In the genomic region with DNA sequence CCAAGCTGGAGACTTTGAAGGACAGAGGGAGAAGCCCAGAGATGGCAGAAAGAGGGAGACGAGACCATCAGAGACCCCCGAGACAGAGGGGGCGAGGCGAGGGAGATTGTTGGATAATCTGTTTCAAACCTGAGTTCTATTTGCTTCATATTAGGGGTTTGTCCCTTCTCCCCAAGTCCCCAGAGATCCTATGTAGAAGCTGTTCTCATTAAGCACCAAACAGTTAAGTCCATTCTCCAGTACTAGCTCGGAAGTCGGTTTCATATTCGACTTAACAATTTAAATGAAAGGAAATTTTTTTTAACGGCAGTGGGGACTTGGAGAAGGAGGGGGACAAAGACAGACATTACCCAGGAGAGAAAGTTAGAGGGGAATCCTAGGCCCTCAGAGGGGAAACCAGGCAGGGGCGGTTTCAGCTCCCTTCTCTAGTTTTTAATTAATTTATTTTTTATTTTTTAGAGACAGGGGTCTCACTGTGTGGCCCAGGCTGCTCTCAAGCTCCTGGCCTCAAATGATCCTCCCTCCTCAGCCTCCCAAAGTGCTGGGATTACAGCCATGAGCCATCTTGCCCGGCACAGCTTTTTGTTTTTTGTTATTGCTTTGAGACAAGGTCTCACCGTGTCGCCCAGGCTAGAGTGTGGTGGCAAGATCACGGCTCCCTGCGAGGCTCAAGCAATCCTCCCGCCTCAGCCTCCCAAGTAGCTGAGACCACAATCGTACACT, we compare ENCODE assay signal across 1 cellular context.
TF ChIP-seq lines count a peak whose summit lies in the region.

No MANE protein-coding gene starts in this region.

TF ChIP-seq in H1, 55 proteins besides CTCF, POLR2A, EP300 and RAD21:
- TF ChIP-seq CTBP2 (IDR thresholded peaks at IDR 0.05; ENCODE audit: borderline replicate concordance, insufficient read depth, insufficient read length, low read length) (no peak), KDM4A (IDR thresholded peaks at IDR 0.05; ENCODE audit: low read depth, low read length, severe bottlenecking) (peak; percentile 7), JUND (IDR thresholded peaks at IDR 0.05; ENCODE audit: low read length) (no peak), EGR1 (IDR thresholded peaks at IDR 0.05; ENCODE audit: borderline replicate concordance, low read depth, low read length) (no peak)
